ENCODE assay signal across 7 cellular contexts in the genomic region with DNA sequence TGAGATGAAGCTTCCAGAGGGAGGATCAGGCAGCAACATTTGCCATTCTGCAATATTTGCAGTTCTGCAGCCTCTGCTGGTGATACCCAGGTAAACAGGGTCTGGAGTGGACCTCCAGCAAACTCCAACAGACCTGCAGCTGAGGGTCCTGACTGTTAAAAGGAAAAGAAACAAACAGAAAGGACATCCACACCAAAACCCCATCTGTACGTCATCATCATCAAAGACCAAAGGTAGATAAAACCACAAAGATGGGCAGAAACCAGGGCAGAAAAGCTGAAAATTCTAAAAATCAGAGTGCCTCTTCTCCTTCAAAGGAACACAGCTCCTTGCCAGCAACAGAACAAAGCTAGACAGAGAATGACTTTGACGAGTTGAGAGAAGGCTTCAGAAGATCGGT. TPM values are rescaled to one million over a fixed set of nuclear protein-coding genes. Genes with fewer than 3 reads are reported as not detected.
DNase-seq lines count a peak whose midpoint lies in the region; ATAC-seq and TF ChIP-seq lines count a peak whose summit lies in the region.
"Not testable (repeated sequence)": the region's sequence is repeated elsewhere in the genome, so short reads cannot be mapped to it uniquely, and the experiment has no call there.

No MANE protein-coding gene starts in this region.

- CTCF ChIA-PET in CD4-positive, alpha-beta T cell (lab: Charles Lee); CD8-positive, alpha-beta memory T cell (lab: Charles Lee); naive thymus-derived CD4-positive, alpha-beta T cell (lab: Charles Lee): not testable (repeated sequence)
- CTCF ChIA-PET in activated CD4-positive, alpha-beta memory T cell treated with anti-CD3 and anti-CD28 coated beads for 36 hours (lab: Charles Lee): interaction anchor here (1.2 kb wide), 1 partner anchor 140 kb away, joined by 3 read pairs; no protein-coding TSS in a partner anchor
- CTCF ChIA-PET in activated naive CD4-positive, alpha-beta T cell treated with anti-CD3 and anti-CD28 coated beads for 36 hours (lab: Charles Lee): interaction anchor here (0.6 kb wide), 1 partner anchor 283 kb away, joined by 4 read pairs; no protein-coding TSS in a partner anchor

- H3K4me3 Mint-ChIP-seq in CD4-positive, alpha-beta T cell: not testable (repeated sequence)
- H3K4me3 Mint-ChIP-seq in CD8-positive, alpha-beta memory T cell: peak overlapping the region in 5 of 7 donors; percentile 5 to 61 (median 32)
- peak overlapping the region; percentile 20 for H3K4me3 Mint-ChIP-seq in activated CD4-positive, alpha-beta memory T cell treated with anti-CD3 and anti-CD28 coated beads for 36 hours
- H3K4me3 Mint-ChIP-seq in activated naive CD4-positive, alpha-beta T cell treated with anti-CD3 and anti-CD28 coated beads for 36 hours: peak overlapping the region; percentile 20
- H3K4me3 Mint-ChIP-seq in activated naive CD8-positive, alpha-beta T cell: peak overlapping the region; percentile 34
- peak overlapping the region; percentile 11 to 79 (median 62) for H3K4me3 Mint-ChIP-seq in naive thymus-derived CD4-positive, alpha-beta T cell
- H3K4me3 Mint-ChIP-seq in stimulated activated naive CD8-positive, alpha-beta T cell treated with anti-CD3 and anti-CD28 coated beads, Interleukin-15, amount 100 ng/mL, for 72 hours: peak overlapping the region; percentile 13 to 17

- H3K4me1 Mint-ChIP-seq in CD4-positive, alpha-beta T cell (ENCODE audit: low read depth): peaks cover 16% of the 10 kb centered on the region
- peaks cover 18 to 27% (median 22%) of the 10 kb centered on the region in 3 donors for H3K4me1 Mint-ChIP-seq in CD8-positive, alpha-beta memory T cell
- H3K4me1 Mint-ChIP-seq in activated CD4-positive, alpha-beta memory T cell treated with anti-CD3 and anti-CD28 coated beads for 36 hours (ENCODE audit: low read depth): peaks cover 17% of the 10 kb centered on the region
- peaks cover 17% of the 10 kb centered on the region for H3K4me1 Mint-ChIP-seq in activated naive CD4-positive, alpha-beta T cell treated with anti-CD3 and anti-CD28 coated beads for 36 hours (ENCODE audit: low read depth)
- peaks cover 21% of the 10 kb centered on the region for H3K4me1 Mint-ChIP-seq in activated naive CD8-positive, alpha-beta T cell (ENCODE audit: low read depth)
- H3K4me1 Mint-ChIP-seq in naive thymus-derived CD4-positive, alpha-beta T cell: peaks cover 4 to 26% (median 21%) of the 10 kb centered on the region in 7 donors
- H3K4me1 Mint-ChIP-seq in stimulated activated naive CD8-positive, alpha-beta T cell treated with anti-CD3 and anti-CD28 coated beads, Interleukin-15, amount 100 ng/mL, for 72 hours: peaks cover 16% of the 10 kb centered on the region

- POLR2A ChIA-PET in CD4-positive, alpha-beta T cell (lab: Charles Lee); CD8-positive, alpha-beta memory T cell (lab: Charles Lee); activated CD4-positive, alpha-beta memory T cell treated with anti-CD3 and anti-CD28 coated beads for 36 hours (lab: Charles Lee); naive thymus-derived CD4-positive, alpha-beta T cell (lab: Charles Lee): not testable (repeated sequence)

- not testable (repeated sequence) for TF ChIP-seq CTCF in CD4-positive, alpha-beta T cell (IDR thresholded peaks at IDR 0.05)

- not testable (repeated sequence) for H3K36me3 ChIP-seq in CD8-positive, alpha-beta memory T cell (ENCODE audit: insufficient read depth, low read length); naive thymus-derived CD4-positive, alpha-beta T cell (ENCODE audit: control insufficient read depth in 2 of 3, insufficient read depth in 3 of 3, low read length in 3 of 3)

- DNase-seq in CD4-positive, alpha-beta T cell: peak in 1 of 10 experiments; percentile 1
- DNase-seq in CD8-positive, alpha-beta memory T cell; activated CD4-positive, alpha-beta memory T cell treated with anti-CD3 and anti-CD28 coated beads for 36 hours; activated naive CD4-positive, alpha-beta T cell treated with anti-CD3 and anti-CD28 coated beads for 36 hours; stimulated activated naive CD8-positive, alpha-beta T cell treated with anti-CD3 and anti-CD28 coated beads, Interleukin-15, amount 100 ng/mL, for 72 hours: not testable (repeated sequence)
- DNase-seq in naive thymus-derived CD4-positive, alpha-beta T cell: peak in 6 of 9 donors; percentile 10 to 58 (median 28)

- H3K27ac ChIP-seq in CD4-positive, alpha-beta T cell (ENCODE audit: low read depth, low read length); CD8-positive, alpha-beta memory T cell (ENCODE audit: low read depth, low read length); naive thymus-derived CD4-positive, alpha-beta T cell (ENCODE audit: low read depth, low read length): not testable (repeated sequence)

- H3K4me1 ChIP-seq in CD8-positive, alpha-beta memory T cell (ENCODE audit: insufficient read depth, low read length); naive thymus-derived CD4-positive, alpha-beta T cell (ENCODE audit: control insufficient read depth in 2 of 2, insufficient read depth in 2 of 2, low read length in 2 of 2): not testable (repeated sequence)

- not testable (repeated sequence) for H3K9me3 ChIP-seq in CD4-positive, alpha-beta T cell (ENCODE audit: control insufficient read depth, low read length); CD8-positive, alpha-beta memory T cell (ENCODE audit: low read length); naive thymus-derived CD4-positive, alpha-beta T cell (ENCODE audit: control insufficient read depth in 2 of 3, low read length in 3 of 3)

- ATAC-seq in CD4-positive, alpha-beta T cell (ENCODE audit: poor library complexity); naive thymus-derived CD4-positive, alpha-beta T cell; stimulated activated naive CD8-positive, alpha-beta T cell treated with anti-CD3 and anti-CD28 coated beads, Interleukin-15, amount 100 ng/mL, for 72 hours: not testable (repeated sequence)

- H3K36me3 Mint-ChIP-seq in CD4-positive, alpha-beta T cell (ENCODE audit: low read depth): peaks cover 16% of the 10 kb centered on the region
- peaks cover 1 to 24% (median 2%) of the 10 kb centered on the region in 3 donors for H3K36me3 Mint-ChIP-seq in CD8-positive, alpha-beta memory T cell
- not testable (repeated sequence) for H3K36me3 Mint-ChIP-seq in activated CD4-positive, alpha-beta memory T cell treated with anti-CD3 and anti-CD28 coated beads for 36 hours; activated naive CD4-positive, alpha-beta T cell treated with anti-CD3 and anti-CD28 coated beads for 36 hours (ENCODE audit: low read depth)
- H3K36me3 Mint-ChIP-seq in activated naive CD8-positive, alpha-beta T cell: peaks cover 15% of the 10 kb centered on the region
- H3K36me3 Mint-ChIP-seq in naive thymus-derived CD4-positive, alpha-beta T cell: peaks cover 5 to 12% (median 6%) of the 10 kb centered on the region in 5 donors

- H3K27ac Mint-ChIP-seq in CD4-positive, alpha-beta T cell: peak overlapping the region; percentile 35
- peak overlapping the region in 2 of 8 donors; percentile 43 to 45 for H3K27ac Mint-ChIP-seq in CD8-positive, alpha-beta memory T cell
- H3K27ac Mint-ChIP-seq in activated CD4-positive, alpha-beta memory T cell treated with anti-CD3 and anti-CD28 coated beads for 36 hours; activated naive CD4-positive, alpha-beta T cell treated with anti-CD3 and anti-CD28 coated beads for 36 hours; stimulated activated naive CD8-positive, alpha-beta T cell treated with anti-CD3 and anti-CD28 coated beads, Interleukin-15, amount 100 ng/mL, for 72 hours: not testable (repeated sequence)
- peak overlapping the region; percentile 52 for H3K27ac Mint-ChIP-seq in activated naive CD8-positive, alpha-beta T cell
- peak overlapping the region; percentile 38 to 95 (median 84) for H3K27ac Mint-ChIP-seq in naive thymus-derived CD4-positive, alpha-beta T cell

- intact Hi-C loops in CD4-positive, alpha-beta T cell (cut with DNase I, micrococcal nuclease); activated CD4-positive, alpha-beta memory T cell treated with anti-CD3 and anti-CD28 coated beads for 36 hours (cut with micrococcal nuclease); activated naive CD4-positive, alpha-beta T cell treated with anti-CD3 and anti-CD28 coated beads for 36 hours (cut with micrococcal nuclease); naive thymus-derived CD4-positive, alpha-beta T cell (cut with micrococcal nuclease): not testable (repeated sequence)

- H3K4me3 ChIP-seq in CD8-positive, alpha-beta memory T cell (ENCODE audit: low read length); naive thymus-derived CD4-positive, alpha-beta T cell (ENCODE audit: low read length): not testable (repeated sequence)

- H3K27me3 ChIP-seq in CD4-positive, alpha-beta T cell (ENCODE audit: control insufficient read depth, insufficient read depth, low read length); CD8-positive, alpha-beta memory T cell (ENCODE audit: insufficient read depth, low read length, poor library complexity, severe bottlenecking); naive thymus-derived CD4-positive, alpha-beta T cell (ENCODE audit: control insufficient read depth in 2 of 2, insufficient read depth in 2 of 2, low read length in 2 of 2): not testable (repeated sequence)

- H3K27me3 Mint-ChIP-seq in CD4-positive, alpha-beta T cell; CD8-positive, alpha-beta memory T cell; activated CD4-positive, alpha-beta memory T cell treated with anti-CD3 and anti-CD28 coated beads for 36 hours; activated naive CD4-positive, alpha-beta T cell treated with anti-CD3 and anti-CD28 coated beads for 36 hours (ENCODE audit: low read depth); activated naive CD8-positive, alpha-beta T cell; naive thymus-derived CD4-positive, alpha-beta T cell; stimulated activated naive CD8-positive, alpha-beta T cell treated with anti-CD3 and anti-CD28 coated beads, Interleukin-15, amount 100 ng/mL, for 72 hours: not testable (repeated sequence)

- not testable (repeated sequence) for H3K9me3 Mint-ChIP-seq in CD4-positive, alpha-beta T cell; activated naive CD8-positive, alpha-beta T cell (ENCODE audit: low read depth)
- H3K9me3 Mint-ChIP-seq in CD8-positive, alpha-beta memory T cell: peaks cover 3 to 22% (median 19%) of the 10 kb centered on the region in 5 donors
- H3K9me3 Mint-ChIP-seq in activated CD4-positive, alpha-beta memory T cell treated with anti-CD3 and anti-CD28 coated beads for 36 hours: peaks cover 21% of the 10 kb centered on the region
- H3K9me3 Mint-ChIP-seq in activated naive CD4-positive, alpha-beta T cell treated with anti-CD3 and anti-CD28 coated beads for 36 hours: peaks cover 19% of the 10 kb centered on the region
- H3K9me3 Mint-ChIP-seq in naive thymus-derived CD4-positive, alpha-beta T cell: peaks cover 0 to 36% (median 15%) of the 10 kb centered on the region in 11 donors
- peaks cover 20 to 25% of the 10 kb centered on the region in 2 donors for H3K9me3 Mint-ChIP-seq in stimulated activated naive CD8-positive, alpha-beta T cell treated with anti-CD3 and anti-CD28 coated beads, Interleukin-15, amount 100 ng/mL, for 72 hours

RNA-seq across cellular contexts. Expression of gene ZSWIM5, which starts 43.3 kb away (rescaled TPM):
- total RNA-seq in CD4-positive, alpha-beta T cell: 1 to 10 TPM in 1 of 2 experiments, under 1 TPM in 1; 0.91 to 1.1 TPM
- 1 to 10 TPM; 1.3 to 1.4 TPM for total RNA-seq in CD8-positive, alpha-beta memory T cell
- 0.69 TPM for polyA plus RNA-seq in CD8-positive, alpha-beta memory T cell
- under 1 TPM; 0.51 to 0.59 TPM for total RNA-seq in activated CD4-positive, alpha-beta memory T cell treated with anti-CD3 and anti-CD28 coated beads for 36 hours
- under 1 TPM; 0.15 to 0.26 TPM for total RNA-seq in activated naive CD4-positive, alpha-beta T cell treated with anti-CD3 and anti-CD28 coated beads for 36 hours
- 1 to 10 TPM in 4 of 5 experiments, under 1 TPM in 1; 0.17 to 3.6 (median 2.3) TPM for total RNA-seq in naive thymus-derived CD4-positive, alpha-beta T cell
- under 1 TPM; 0.24 to 0.33 TPM for polyA plus RNA-seq in naive thymus-derived CD4-positive, alpha-beta T cell
